ENCODE assay signal across 12 cellular contexts in genomic region chrX:11557120-11557519, GRCh38.
A peak's percentile ranks its signal among the peaks of the same experiment; 100 is the strongest.
DNase-seq lines count a peak whose midpoint lies in the region; TF ChIP-seq lines count a peak whose summit lies in the region.
"Had no signal": no experiment of that assay in that cellular context is flagged by ENCODE, and none has a peak within 500 bp of the region (broad histone marks: within the 10 kb centered on the region; RNA-seq: fewer than 3 reads in every experiment).

No MANE protein-coding gene starts in this region.

- H2AFZ ChIP-seq in mammary epithelial cell (ENCODE audit: low read depth, low read length) = no peak overlapping the region

- H3K27me3 ChIP-seq in mammary epithelial cell (ENCODE audit: insufficient read depth, low read length) (no peaks in the 10 kb centered on the region), kidney epithelial cell (ENCODE audit: control insufficient read depth, insufficient read depth, low read length) (no peaks in the 10 kb centered on the region), thyroid gland (no peaks in the 10 kb centered on the region), mesendoderm (ENCODE audit: insufficient read depth, low read length, poor library complexity) (no peaks in the 10 kb centered on the region)
- H3K27me3 ChIP-seq: cardiac muscle cell had no signal

- no peaks in the 10 kb centered on the region for H3K79me2 ChIP-seq in mammary epithelial cell (ENCODE audit: insufficient read depth, low read length)
- H3K79me2 ChIP-seq in mesendoderm (ENCODE audit: control insufficient read depth, insufficient read depth, low read length) = no peaks in the 10 kb centered on the region

- in situ Hi-C loops in mammary epithelial cell (cut with MboI; ENCODE audit: low sequenced_read_pairs in 2 of 2) = no loop called here

- no peak overlapping the region for H3K4ac ChIP-seq in mesendoderm (ENCODE audit: low read depth, low read length)

- H4K8ac ChIP-seq in mesendoderm (ENCODE audit: low read depth, low read length) = no peak overlapping the region

- H4K5ac ChIP-seq in mesendoderm (ENCODE audit: low read length) = no peak overlapping the region

- TF ChIP-seq POLR2A in thyroid gland (IDR thresholded peaks at IDR 0.05) = no peak

- DNase-seq in AG10803 (ENCODE audit: low read depth) (peak; percentile 60), LHCN-M2 (ENCODE audit: low read depth) (peak; percentile 72), mammary epithelial cell (peak; percentile 58), kidney epithelial cell (ENCODE audit: low read depth) (peak; percentile 12), thyroid gland (no peak), mesendoderm (no peak), NCI-H2081 treated with DMSO at 0.1 percent for 48 hours (lab: John Stamatoyannopoulos, UW) (no peak), NCI-H446 treated with DMSO at 0.1 percent for 48 hours (lab: John Stamatoyannopoulos, UW) (no peak)
- DNase-seq: activated CD4-positive, alpha-beta T cell treated with anti-CD3 and anti-CD28 coated beads, Interleukin-2, amount 10 ng/mL, durations not matched to agents 7 days and 5 days; T-helper 2 cell had no signal

- no peak overlapping the region for H2BK15ac ChIP-seq in mesendoderm (replicated peaks; ENCODE audit: low read depth)

- H3K9me3 ChIP-seq in mammary epithelial cell (replicated peaks; ENCODE audit: insufficient read depth, low read length) = no peaks in the 10 kb centered on the region
- no peaks in the 10 kb centered on the region for H3K9me3 ChIP-seq in thyroid gland
- H3K9me3 ChIP-seq: BLaER1 had no signal

- CTCF ChIA-PET in mammary epithelial cell (lab: Charles Lee; ENCODE audit: low non-redundant PET) = no interaction called here

- H2AK5ac ChIP-seq in mesendoderm (ENCODE audit: low read length) = no peak overlapping the region

- 0% methylated on average over 2 of the region's 2 CpGs for WGBS in mammary epithelial cell (ENCODE audit: low coverage, missing lambda C conversion rate)
- WGBS in thyroid gland, 2 donors = 39 to 63% methylated on average over 2 of the region's 2 CpGs
- WGBS in mesendoderm (ENCODE audit: extremely low coverage, insufficient coverage, low lambda C conversion rate) = no CpG with 5 or more reads among the region's 2 CpGs

- H3K4me1 ChIP-seq in mammary epithelial cell (ENCODE audit: insufficient read depth, low read length) = no peaks in the 10 kb centered on the region
- H3K4me1 ChIP-seq in thyroid gland = no peaks in the 10 kb centered on the region
- H3K4me1 ChIP-seq in mesendoderm (ENCODE audit: control insufficient read depth, low read depth, low read length) = no peaks in the 10 kb centered on the region
- H3K4me1 ChIP-seq: BLaER1 had no signal

- dilution Hi-C loops in mammary epithelial cell (cut with HindIII; ENCODE audit: low sequenced_read_pairs) = no loop called here

- H3K9ac ChIP-seq in mammary epithelial cell (ENCODE audit: insufficient read depth, low read length) (no peak overlapping the region), mesendoderm (ENCODE audit: low read length) (no peak overlapping the region)
- H3K9ac ChIP-seq: BLaER1 had no signal

- H2BK5ac ChIP-seq in mesendoderm (ENCODE audit: low read length) = no peak overlapping the region

- H3K27ac ChIP-seq in mammary epithelial cell (ENCODE audit: insufficient read depth, low read depth, low read length) = no peak overlapping the region
- no peak overlapping the region for H3K27ac ChIP-seq in thyroid gland
- H3K27ac ChIP-seq in mesendoderm (ENCODE audit: low read depth, low read length) = no peak overlapping the region
- H3K27ac ChIP-seq: BLaER1, cardiac muscle cell had no signal

- H3K4me3 ChIP-seq in AG10803 (ENCODE audit: low read length) (no peak overlapping the region), mammary epithelial cell (replicated peaks in 1 of 3; ENCODE audit: insufficient read depth in 1 of 3, low read depth in 2 of 3, low read length in 3 of 3) (no peak overlapping the region), kidney epithelial cell (ENCODE audit: low read depth, low read length) (no peak overlapping the region), thyroid gland (replicated peaks in 1 of 3) (no peak overlapping the region), mesendoderm (ENCODE audit: low read length) (no peak overlapping the region)
- H3K4me3 ChIP-seq: BLaER1, cardiac muscle cell had no signal

- intact Hi-C loops in mammary epithelial cell (cut with micrococcal nuclease) (no loop called here), thyroid gland (cut with DNase I) (no loop called here)

- TF ChIP-seq CTCF in AG10803 (conservative IDR thresholded peaks at IDR 0.05; ENCODE audit: low read length) (no peak), mammary epithelial cell (conservative IDR thresholded peaks at IDR 0.05 in 1 of 2, IDR thresholded peaks at IDR 0.05 in 1 of 2; ENCODE audit: extremely low read depth in 1 of 2, insufficient read depth in 1 of 2, low read depth in 1 of 2, low read length in 2 of 2) (no peak), kidney epithelial cell (IDR thresholded peaks at IDR 0.05; ENCODE audit: insufficient read depth, low read length, poor library complexity, severe bottlenecking) (no peak), thyroid gland (IDR thresholded peaks at IDR 0.05) (no peak)

- no peak overlapping the region for H3K23ac ChIP-seq in mesendoderm (ENCODE audit: low read length)

- no peak overlapping the region for H2BK120ac ChIP-seq in mesendoderm (ENCODE audit: low read depth, low read length)

- H3K79me1 ChIP-seq in mesendoderm (ENCODE audit: low read length) = no peaks in the 10 kb centered on the region

- H3K36me3 ChIP-seq in mammary epithelial cell (ENCODE audit: insufficient read depth, low read length) (no peaks in the 10 kb centered on the region), kidney epithelial cell (ENCODE audit: control insufficient read depth, insufficient read depth, low read length) (no peaks in the 10 kb centered on the region), thyroid gland (no peaks in the 10 kb centered on the region), mesendoderm (ENCODE audit: control insufficient read depth, insufficient read depth, low read length) (no peaks in the 10 kb centered on the region)
- H3K36me3 ChIP-seq: BLaER1, cardiac muscle cell had no signal

- no peak overlapping the region for H3K56ac ChIP-seq in mesendoderm (ENCODE audit: low read length)

- no peaks in the 10 kb centered on the region for H4K20me1 ChIP-seq in mammary epithelial cell (ENCODE audit: insufficient read depth, low read length)
- H4K20me1 ChIP-seq: BLaER1 had no signal

- H3K18ac ChIP-seq in mesendoderm (ENCODE audit: low read length) = no peak overlapping the region

- no TSS peak for BruUV-seq in mammary epithelial cell (replicated peaks; lab: Mats Ljungman, UMichigan)

- no peak overlapping the region for H3K4me2 ChIP-seq in mammary epithelial cell (ENCODE audit: insufficient read depth, low read depth, low read length)
- H3K4me2 ChIP-seq in mesendoderm (ENCODE audit: low read length) = no peak overlapping the region
- H3K4me2 ChIP-seq: BLaER1 had no signal

Comparison
In these comparisons a context has a peak if more than half of its experiments do, and no peak if none do; other contexts are left out.
1. DNase-seq: peak in AG10803 (single experiment), LHCN-M2 (single experiment), mammary epithelial cell (single experiment) and kidney epithelial cell (single experiment); none in thyroid gland (0 of 2), mesendoderm (single experiment), NCI-H2081 treated with DMSO at 0.1 percent for 48 hours (single experiment) and NCI-H446 treated with DMSO at 0.1 percent for 48 hours (single experiment).